8 cellular contexts compared by ENCODE assay signal in the genomic region with DNA sequence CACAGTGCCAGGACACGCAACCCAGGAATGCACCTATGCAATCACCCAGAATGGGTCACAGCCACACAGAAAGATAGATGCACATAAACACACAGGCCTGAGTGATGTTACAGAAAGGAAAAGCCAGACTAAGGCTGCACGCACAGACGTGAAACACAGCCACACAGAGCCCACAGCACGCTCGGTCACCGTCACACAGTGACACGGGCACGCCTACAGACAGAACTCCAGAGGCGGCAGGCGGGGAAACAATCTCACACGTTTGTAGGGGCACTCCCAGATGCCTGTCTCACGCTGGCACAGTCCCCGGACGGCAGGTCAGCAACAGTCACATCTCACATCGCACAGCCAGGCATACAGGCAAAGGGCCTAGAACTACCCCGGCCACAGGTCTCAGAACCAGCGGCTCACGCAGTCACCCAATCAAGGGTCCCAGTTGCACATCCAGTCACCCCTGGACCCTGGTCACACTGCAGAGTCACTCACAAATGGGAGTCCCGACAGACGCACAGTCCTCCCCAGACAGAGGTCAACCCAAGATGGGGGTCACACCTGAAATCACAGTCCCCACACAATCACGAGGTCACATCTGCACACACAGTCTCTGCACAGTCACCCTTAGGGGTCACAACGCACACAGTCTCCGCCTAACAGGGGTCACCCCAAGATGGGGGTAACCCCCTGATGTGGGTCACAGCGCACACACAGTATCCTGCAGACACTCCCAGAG. TPM values are rescaled to one million over a fixed set of nuclear protein-coding genes. Genes with fewer than 3 reads are reported as not detected.
A peak's percentile ranks its signal among the peaks of the same experiment; 100 is the strongest.
DNase-seq lines count a peak whose midpoint lies in the region; ATAC-seq and TF ChIP-seq lines count a peak whose summit lies in the region.

No MANE protein-coding gene starts in this region.

- H3K4me1 ChIP-seq in naive thymus-derived CD4-positive, alpha-beta T cell (ENCODE audit: control insufficient read depth in 2 of 2, insufficient read depth in 2 of 2, low read length in 2 of 2): peaks cover 18 to 23% of the 10 kb centered on the region in 2 donors

- peak overlapping the region; percentile 89 to 97 (median 94) for H3K4me3 Mint-ChIP-seq in naive thymus-derived CD4-positive, alpha-beta T cell
- H3K4me3 Mint-ChIP-seq in stimulated activated naive CD8-positive, alpha-beta T cell treated with anti-CD3 and anti-CD28 coated beads, Interleukin-15, amount 100 ng/mL, for 72 hours: peak overlapping the region; percentile 83

- H3K27ac ChIP-seq in epithelial cell of prostate: peak overlapping the region; percentile 95
- H3K27ac ChIP-seq in naive thymus-derived CD4-positive, alpha-beta T cell (ENCODE audit: low read depth, low read length): peak overlapping the region; percentile 62

- peaks cover 0 to 14% (median 5%) of the 10 kb centered on the region in 5 donors for H3K36me3 Mint-ChIP-seq in naive thymus-derived CD4-positive, alpha-beta T cell

- peak; percentile 68 for ATAC-seq in naive thymus-derived CD4-positive, alpha-beta T cell
- ATAC-seq in stimulated activated naive CD8-positive, alpha-beta T cell treated with anti-CD3 and anti-CD28 coated beads, Interleukin-15, amount 100 ng/mL, for 72 hours: peak; percentile 60

- peak overlapping the region; percentile 76 to 99 (median 92) for H3K27ac Mint-ChIP-seq in naive thymus-derived CD4-positive, alpha-beta T cell
- H3K27ac Mint-ChIP-seq in stimulated activated naive CD8-positive, alpha-beta T cell treated with anti-CD3 and anti-CD28 coated beads, Interleukin-15, amount 100 ng/mL, for 72 hours: peak overlapping the region; percentile 87 to 93

- no peak for TF ChIP-seq POLR2A in NB4 (IDR thresholded peaks at IDR 0.05; ENCODE audit: extremely low read depth, insufficient read length)

- intact Hi-C loops in naive thymus-derived CD4-positive, alpha-beta T cell (cut with micrococcal nuclease): loop anchor here (1.0 to 10.0 kb wide), 19 partner anchors 18 to 1763 kb away; partner anchors contain the start of genes ALKBH2 (in 2 of the 2), CORO1C (in 2 of the 2), FAM222A (in 2 of the 2) and CRY1 (in 1 of the 2)

- POLR2A ChIA-PET in naive thymus-derived CD4-positive, alpha-beta T cell (lab: Charles Lee): interaction anchor here (0.6 to 2.1 kb wide), 7 partner anchors 9 to 340 kb away, joined by 3 to 9 read pairs (median 4); partner anchors contain the start of genes ALKBH2, FICD and ISCU

- no peaks in the 10 kb centered on the region for H3K9me3 ChIP-seq in naive thymus-derived CD4-positive, alpha-beta T cell (ENCODE audit: control insufficient read depth in 2 of 3, low read length in 3 of 3)

- H3K36me3 ChIP-seq in H7 (replicated peaks; ENCODE audit: control insufficient read depth, insufficient read depth, low read length): peaks cover 2% of the 10 kb centered on the region
- H3K36me3 ChIP-seq in naive thymus-derived CD4-positive, alpha-beta T cell (ENCODE audit: control insufficient read depth in 2 of 3, insufficient read depth in 3 of 3, low read length in 3 of 3): peaks cover 0 to 7% (median 0%) of the 10 kb centered on the region in 3 experiments

- H3K4me3 ChIP-seq in H7 (ENCODE audit: insufficient read depth, low read depth, low read length): peak overlapping the region; percentile 71
- H3K4me3 ChIP-seq in NB4 (ENCODE audit: low read depth, low read length): peak overlapping the region; percentile 88
- H3K4me3 ChIP-seq in naive thymus-derived CD4-positive, alpha-beta T cell (ENCODE audit: low read length): peak overlapping the region; percentile 84

- peaks cover 0 to 2% (median 0%) of the 10 kb centered on the region in 5 donors for H3K27me3 Mint-ChIP-seq in naive thymus-derived CD4-positive, alpha-beta T cell
- H3K27me3 Mint-ChIP-seq in stimulated activated naive CD8-positive, alpha-beta T cell treated with anti-CD3 and anti-CD28 coated beads, Interleukin-15, amount 100 ng/mL, for 72 hours: no peaks in the 10 kb centered on the region

- H3K4me1 Mint-ChIP-seq in naive thymus-derived CD4-positive, alpha-beta T cell: peaks cover 26 to 56% (median 47%) of the 10 kb centered on the region in 7 donors
- H3K4me1 Mint-ChIP-seq in stimulated activated naive CD8-positive, alpha-beta T cell treated with anti-CD3 and anti-CD28 coated beads, Interleukin-15, amount 100 ng/mL, for 72 hours: peaks cover 55% of the 10 kb centered on the region

- H3K9me3 Mint-ChIP-seq in naive thymus-derived CD4-positive, alpha-beta T cell: peaks cover 0 to 2% (median 0%) of the 10 kb centered on the region in 11 donors
- H3K9me3 Mint-ChIP-seq in stimulated activated naive CD8-positive, alpha-beta T cell treated with anti-CD3 and anti-CD28 coated beads, Interleukin-15, amount 100 ng/mL, for 72 hours: peaks cover 5 to 6% of the 10 kb centered on the region in 2 donors

- peaks cover 2% of the 10 kb centered on the region; the same call in 1 of the 2 replicates for H3K27me3 ChIP-seq in H7 (ENCODE audit: control insufficient read depth, insufficient read depth, low read length)
- no peaks in the 10 kb centered on the region for H3K27me3 ChIP-seq in naive thymus-derived CD4-positive, alpha-beta T cell (ENCODE audit: control insufficient read depth in 2 of 2, insufficient read depth in 2 of 2, low read length in 2 of 2)

- in situ Hi-C loops in G401 (cut with HindIII; ENCODE audit: low sequenced_read_pairs): no loop called here

- CTCF ChIA-PET in naive thymus-derived CD4-positive, alpha-beta T cell (lab: Charles Lee): no interaction called here

- peak; percentile 51 for DNase-seq in G401 (ENCODE audit: low spot score)
- DNase-seq in H7: peak; percentile 53
- DNase-seq in NB4 (ENCODE audit: low read depth): peak; percentile 62
- DNase-seq in activated CD8-positive, alpha-beta memory T cell treated with anti-CD3 and anti-CD28 coated beads, Interleukin-2, amount 50 U/mL, for 48 hours: peak; percentile 80
- DNase-seq in epithelial cell of prostate (ENCODE audit: low read depth, low spot score): peak; percentile 29
- peak; percentile 35 to 77 (median 54) for DNase-seq in naive thymus-derived CD4-positive, alpha-beta T cell
- peak; percentile 53 to 61 for DNase-seq in stimulated activated naive CD8-positive, alpha-beta T cell treated with anti-CD3 and anti-CD28 coated beads, Interleukin-15, amount 100 ng/mL, for 72 hours
- DNase-seq in NCI-H1105 (lab: John Stamatoyannopoulos, UW): no peak

- TF ChIP-seq CTCF in NB4 (IDR thresholded peaks at IDR 0.05; ENCODE audit: low read depth, low read length): no peak

RNA-seq across cellular contexts. Expression of gene SSH1, which starts 0.8 kb away (rescaled TPM):
- total RNA-seq in G401 (2014; rRNA removed; shearing (Covaris generic)): 34.8 and 45.1 TPM in 2 replicates
- total RNA-seq in H7 (2014; rRNA removed; shearing (Covaris generic)): 6.1 and 8.7 TPM in 2 replicates
- total RNA-seq in naive thymus-derived CD4-positive, alpha-beta T cell: 10 to 100 TPM; 23.4 to 32.8 (median 29.9) TPM
- 1 to 10 TPM; 5.2 to 7.7 TPM for polyA plus RNA-seq in naive thymus-derived CD4-positive, alpha-beta T cell

RNA-seq across cellular contexts. Expression of gene DAO, which starts 23.3 kb away (rescaled TPM):
- total RNA-seq in G401 (2014; rRNA removed; shearing (Covaris generic)): 21.5 and 22.1 TPM in 2 replicates
- not detected in 2 replicates for total RNA-seq in H7 (2014; rRNA removed; shearing (Covaris generic))
- not detected for total RNA-seq in naive thymus-derived CD4-positive, alpha-beta T cell
- polyA plus RNA-seq in naive thymus-derived CD4-positive, alpha-beta T cell: not detected

Comparison
In these comparisons a context has a peak if more than half of its experiments do, and no peak if none do; other contexts are left out.
1. RNA of gene DAO, which starts 23.3 kb away (total RNA-seq): 21.5 to 22.1 TPM in G401; not detected in H7 and not detected in naive thymus-derived CD4-positive, alpha-beta T cell; every median in the first group is over 10 times any median in the second.
2. Peak in every context shown above with its lines, with median percentiles within 50 percentile points of each other: H3K4me3 ChIP-seq.